Comparison of ENCODE assay signal across 20 cellular contexts in genomic region chr22:47050601-47051051, GRCh38.
"Had no signal": no experiment of that assay in that cellular context is flagged by ENCODE, and none has a peak within 500 bp of the region (broad histone marks: within the 10 kb centered on the region; RNA-seq: fewer than 3 reads in every experiment).

No MANE protein-coding gene starts in this region.

- H3K27me3 ChIP-seq: adrenal gland, esophagus squamous epithelium, heart right ventricle, thyroid gland had no signal

- H3K4me1 ChIP-seq: adrenal gland, heart right ventricle, psoas muscle had no signal

- H3K36me3 Mint-ChIP-seq: immature natural killer cell had no signal

- H3K27ac ChIP-seq: esophagus squamous epithelium, heart right ventricle, psoas muscle had no signal

- H3K4me3 ChIP-seq: adrenal gland, esophagus squamous epithelium, heart right ventricle, psoas muscle, smooth muscle cell, thyroid gland had no signal

- H3K36me3 ChIP-seq: adrenal gland, thyroid gland had no signal

- H3K27ac Mint-ChIP-seq: activated CD4-positive, alpha-beta T cell treated with anti-CD3 and anti-CD28 coated beads, Interleukin-2, amount 10 ng/mL, durations not matched to agents 7 days and 5 days; dendritic cell treated with granulocyte-macrophage colony-stimulating factor and Interleukin-4, amounts not matched to agents 40 ng/mL and 50 ng/mL, for 4 days; immature natural killer cell; stimulated activated naive B cell treated with anti-CD40 and anti-IgM and Interleukin-4, amounts not matched to agents 10 μg/mL and 1 μg/mL and 100 μg/mL, for 72 hours had no signal

- H3K4me2 ChIP-seq: smooth muscle cell had no signal

- H3K9me3 Mint-ChIP-seq: activated CD4-positive, alpha-beta T cell treated with anti-CD3 and anti-CD28 coated beads, Interleukin-2, amount 10 ng/mL, durations not matched to agents 7 days and 5 days; activated T-cell treated with anti-CD3 and anti-CD28 coated beads, Interleukin-2, amount 50 U/mL, for 4 hours; dendritic cell treated with granulocyte-macrophage colony-stimulating factor and Interleukin-4, amounts not matched to agents 40 ng/mL and 50 ng/mL, for 4 days; immature natural killer cell; neural crest cell; stimulated activated naive B cell treated with anti-CD40 and anti-IgM and Interleukin-4, amounts not matched to agents 10 μg/mL and 1 μg/mL and 100 μg/mL, for 72 hours had no signal

- DNase-seq: activated CD4-positive, alpha-beta T cell treated with anti-CD3 and anti-CD28 coated beads, Interleukin-2, amount 10 ng/mL, durations not matched to agents 7 days and 5 days; activated CD8-positive, alpha-beta memory T cell treated with anti-CD3 and anti-CD28 coated beads, Interleukin-2, amount 50 U/mL, for 4 hours; activated effector memory CD4-positive, alpha-beta T cell treated with anti-CD3 and anti-CD28 coated beads, Interleukin-2, amount 50 U/mL, for 16 hours; activated naive CD4-positive, alpha-beta T cell treated with anti-CD3 and anti-CD28 coated beads, Interleukin-2, amount 50 U/mL, for 16 hours; activated T-cell treated with anti-CD3 and anti-CD28 coated beads, Interleukin-2, amount 50 U/mL, for 4 hours; adrenal gland; effector memory CD4-positive, alpha-beta T cell; esophagus squamous epithelium; immature natural killer cell; stimulated activated CD4-positive, alpha-beta T cell treated with anti-CD3 and anti-CD28 coated beads, Interleukin-4, amount 100 ng/mL, for 4 hours; stimulated activated naive B cell treated with anti-CD40 and anti-IgM and Interleukin-4, amounts not matched to agents 10 μg/mL and 1 μg/mL and 100 μg/mL, for 72 hours; T-helper 1 cell; T-helper 9 cell had no signal

- H3K27me3 Mint-ChIP-seq: activated CD4-positive, alpha-beta T cell treated with anti-CD3 and anti-CD28 coated beads, Interleukin-2, amount 10 ng/mL, durations not matched to agents 7 days and 5 days; dendritic cell treated with granulocyte-macrophage colony-stimulating factor and Interleukin-4, amounts not matched to agents 40 ng/mL and 50 ng/mL, for 4 days; stimulated activated naive B cell treated with anti-CD40 and anti-IgM and Interleukin-4, amounts not matched to agents 10 μg/mL and 1 μg/mL and 100 μg/mL, for 72 hours had no signal

- H3K9me3 ChIP-seq: adrenal gland, esophagus squamous epithelium, heart right ventricle, psoas muscle, thyroid gland had no signal

- H3K4me3 Mint-ChIP-seq: activated CD4-positive, alpha-beta T cell treated with anti-CD3 and anti-CD28 coated beads, Interleukin-2, amount 10 ng/mL, durations not matched to agents 7 days and 5 days; activated T-cell treated with anti-CD3 and anti-CD28 coated beads, Interleukin-2, amount 50 U/mL, for 4 hours; dendritic cell treated with granulocyte-macrophage colony-stimulating factor and Interleukin-4, amounts not matched to agents 40 ng/mL and 50 ng/mL, for 4 days; immature natural killer cell; neural crest cell; stimulated activated naive B cell treated with anti-CD40 and anti-IgM and Interleukin-4, amounts not matched to agents 10 μg/mL and 1 μg/mL and 100 μg/mL, for 72 hours had no signal

- ATAC-seq: activated T-cell treated with anti-CD3 and anti-CD28 coated beads, Interleukin-2, amount 50 U/mL, for 4 hours; heart right ventricle; psoas muscle; right cardiac atrium; stimulated activated naive B cell treated with anti-CD40 and anti-IgM and Interleukin-4, amounts not matched to agents 10 μg/mL and 1 μg/mL and 100 μg/mL, for 72 hours had no signal
